In the genomic region with DNA sequence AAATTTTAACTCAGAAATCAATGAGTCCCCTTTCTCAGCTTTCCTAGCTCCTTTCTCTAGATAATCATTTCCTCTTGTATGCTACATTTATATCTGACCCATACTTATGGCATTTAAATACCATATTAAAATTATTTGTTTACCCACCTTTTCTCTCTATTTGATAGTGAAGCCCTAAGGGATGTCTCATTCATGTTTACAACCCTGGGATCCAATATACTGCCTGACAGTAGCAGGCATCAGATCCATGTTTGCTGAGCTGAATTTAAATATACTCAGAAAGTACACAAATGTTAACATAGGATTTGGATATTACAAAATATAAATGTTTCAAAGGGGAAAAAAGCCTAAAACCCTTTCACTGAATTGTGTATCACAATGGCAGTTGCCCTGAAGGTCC, we compare ENCODE assay signal across 28 cellular contexts.
"Had no signal": no experiment of that assay in that cellular context is flagged by ENCODE, and none has a peak within 500 bp of the region (broad histone marks: within the 10 kb centered on the region; RNA-seq: fewer than 3 reads in every experiment).

No MANE protein-coding gene starts in this region.

- H3K4me3 Mint-ChIP-seq: immature natural killer cell; naive thymus-derived CD8-positive, alpha-beta T cell; nephron; neural crest cell; stimulated activated naive B cell treated with anti-CD40 and anti-IgM and Interleukin-4, amounts not matched to agents 10 μg/mL and 1 μg/mL and 100 μg/mL, for 72 hours had no signal

- H3K4me1 ChIP-seq: left ventricle myocardium inferior, pancreas, testis, thyroid gland, upper lobe of left lung had no signal

- H3K27me3 ChIP-seq: pancreas, stomach, testis, thyroid gland, transverse colon, upper lobe of left lung, vagina had no signal

- H3K4me3 ChIP-seq: left ventricle myocardium inferior, pancreas, prostate gland, skin epidermis, stomach, testis, thyroid gland, transverse colon, upper lobe of left lung, vagina had no signal

- H3K4me1 Mint-ChIP-seq: nephron, neural crest cell had no signal

- DNase-seq: hypothalamus; immature natural killer cell; kidney; left ventricle myocardium inferior; mesenchymal stem cell; naive thymus-derived CD8-positive, alpha-beta T cell; nucleus accumbens; pancreas; posterior cingulate gyrus; retina; right cardiac atrium; stimulated activated CD4-positive, alpha-beta T cell treated with anti-CD3 and anti-CD28 coated beads, Interleukin-12 subunit alpha, Interleukin-12 subunit beta, amount 100 ng/mL, for 4 hours; stimulated activated CD4-positive, alpha-beta T cell treated with anti-CD3 and anti-CD28 coated beads, Interleukin-15, amount 100 ng/mL, for 24 hours; stimulated activated CD4-positive, alpha-beta T cell treated with anti-CD3 and anti-CD28 coated beads, Interleukin-2, amount 100 ng/mL, for 24 hours; stimulated activated CD4-positive, alpha-beta T cell treated with anti-CD3 and anti-CD28 coated beads, Interleukin-4, amount 100 ng/mL, for 1 hour; stimulated activated naive B cell treated with anti-CD40 and anti-IgM and Interleukin-4, amounts not matched to agents 10 μg/mL and 1 μg/mL and 100 μg/mL, for 72 hours; stimulated activated naive CD8-positive, alpha-beta T cell treated with anti-CD3 and anti-CD28 coated beads, Interleukin-15, Interleukin-2, amounts not matched to agents 100 U/mL and 50 U/mL, for 24 hours; stomach; testis; thyroid gland; transverse colon; upper lobe of left lung had no signal

- H3K27me3 Mint-ChIP-seq: naive thymus-derived CD8-positive, alpha-beta T cell; stimulated activated naive B cell treated with anti-CD40 and anti-IgM and Interleukin-4, amounts not matched to agents 10 μg/mL and 1 μg/mL and 100 μg/mL, for 72 hours had no signal

- H3K9me3 ChIP-seq: pancreas, prostate gland, testis, thyroid gland, upper lobe of left lung, vagina had no signal

- H3K36me3 ChIP-seq: pancreas, prostate gland, thyroid gland, transverse colon, vagina had no signal

- H3K27ac ChIP-seq: left ventricle myocardium inferior, pancreas, prostate gland, skin epidermis, stomach, testis, thyroid gland, transverse colon, upper lobe of left lung, vagina had no signal

- H3K27ac Mint-ChIP-seq: immature natural killer cell; nephron; stimulated activated naive B cell treated with anti-CD40 and anti-IgM and Interleukin-4, amounts not matched to agents 10 μg/mL and 1 μg/mL and 100 μg/mL, for 72 hours had no signal

- ATAC-seq: naive thymus-derived CD8-positive, alpha-beta T cell; pancreas; right cardiac atrium; sciatic nerve; stimulated activated naive B cell treated with anti-CD40 and anti-IgM and Interleukin-4, amounts not matched to agents 10 μg/mL and 1 μg/mL and 100 μg/mL, for 72 hours; stimulated activated naive CD8-positive, alpha-beta T cell treated with anti-CD3 and anti-CD28 coated beads, Interleukin-15, Interleukin-2, amounts not matched to agents 100 U/mL and 50 U/mL, for 24 hours had no signal
